In genomic region chr2:60806988-60807681, GRCh38 we compare ENCODE assay signal across 8 cellular contexts. TPM values are rescaled to one million over a fixed set of nuclear protein-coding genes. Genes with fewer than 3 reads are reported as not detected.
A peak's percentile ranks its signal among the peaks of the same experiment; 100 is the strongest.
DNase-seq lines count a peak whose midpoint lies in the region; ATAC-seq, FAIRE-seq and TF ChIP-seq lines count a peak whose summit lies in the region.

No MANE protein-coding gene starts in this region.

- peak overlapping the region; percentile 64 for H3K4me3 Mint-ChIP-seq in activated naive CD8-positive, alpha-beta T cell
- peak overlapping the region; percentile 49 for H3K4me3 Mint-ChIP-seq in natural killer cell
- H3K4me3 Mint-ChIP-seq in progenitor cell of endocrine pancreas (ENCODE audit: low read depth) = no peak overlapping the region

- TF ChIP-seq CTCF in natural killer cell (IDR thresholded peaks at IDR 0.05) (no peak), progenitor cell of endocrine pancreas (IDR thresholded peaks at IDR 0.05; ENCODE audit: unreplicated experiment) (no peak)

- no peaks in the 10 kb centered on the region for H4K20me1 ChIP-seq in BLaER1 treated with 17β-estradiol and CSF1 and Interleukin-3, amounts not matched to agents 10 nM and 100 nM

- DNase-seq in GM19239 (ENCODE audit: insufficient read length, low spot score) (no peak), NOMO-1 (lab: John Stamatoyannopoulos, UW; ENCODE audit: unreplicated experiment in 2 of 2) (peak; percentile 15 to 30), natural killer cell (no peak), NK-92 (lab: John Stamatoyannopoulos, UW; ENCODE audit: unreplicated experiment) (no peak), progenitor cell of endocrine pancreas (ENCODE audit: low spot score, unreplicated experiment) (no peak)

- peak overlapping the region in 9 of 11 experiments; percentile 0 to 45 (median 23); a peak in 9 of 22 replicates for H3K27ac ChIP-seq in BLaER1 treated with 17β-estradiol and CSF1 and Interleukin-3, amounts not matched to agents 10 nM and 100 nM

- no peaks in the 10 kb centered on the region for H3K9me3 ChIP-seq in BLaER1 treated with 17β-estradiol and CSF1 and Interleukin-3, amounts not matched to agents 10 nM and 100 nM (replicated peaks in 1 of 11)

- peak overlapping the region; percentile 53 to 83 (median 72) for H3K4me2 ChIP-seq in BLaER1 treated with 17β-estradiol and CSF1 and Interleukin-3, amounts not matched to agents 10 nM and 100 nM

- H3K9me3 Mint-ChIP-seq in activated naive CD8-positive, alpha-beta T cell (ENCODE audit: low read depth) = no peaks in the 10 kb centered on the region
- H3K9me3 Mint-ChIP-seq in natural killer cell = no peaks in the 10 kb centered on the region
- H3K9me3 Mint-ChIP-seq in progenitor cell of endocrine pancreas (ENCODE audit: low read depth) = no peaks in the 10 kb centered on the region

- ATAC-seq in HG03135 (IDR thresholded peaks at IDR 0.05; ENCODE audit: unreplicated experiment) (peak; percentile 54), natural killer cell (peak; percentile 63 to 72 (median 64))

- FAIRE-seq in GM19239 (lab: Jason Lieb, UNC) = peak; percentile 89

- H3K4me1 ChIP-seq in BLaER1 treated with 17β-estradiol and CSF1 and Interleukin-3, amounts not matched to agents 10 nM and 100 nM = peaks cover 14 to 28% (median 19%) of the 10 kb centered on the region in 10 experiments

- no peaks in the 10 kb centered on the region for H3K27me3 Mint-ChIP-seq in activated naive CD8-positive, alpha-beta T cell
- H3K27me3 Mint-ChIP-seq in natural killer cell (ENCODE audit: low read depth in 2 of 2) (no peaks in the 10 kb centered on the region), progenitor cell of endocrine pancreas (no peaks in the 10 kb centered on the region)

- no peaks in the 10 kb centered on the region for H3K27me3 ChIP-seq in BLaER1 treated with 17β-estradiol and CSF1 and Interleukin-3, amounts not matched to agents 10 nM and 100 nM

- peak overlapping the region in 2 of 11 experiments; percentile 8 to 41; a peak in 2 of 22 replicates for H3K9ac ChIP-seq in BLaER1 treated with 17β-estradiol and CSF1 and Interleukin-3, amounts not matched to agents 10 nM and 100 nM

- H3K36me3 ChIP-seq in BLaER1 treated with 17β-estradiol and CSF1 and Interleukin-3, amounts not matched to agents 10 nM and 100 nM = peaks cover 18 to 32% (median 25%) of the 10 kb centered on the region in 11 experiments

- no peak overlapping the region for H3K4me3 ChIP-seq in BLaER1 treated with 17β-estradiol and CSF1 and Interleukin-3, amounts not matched to agents 10 nM and 100 nM

- H3K27ac Mint-ChIP-seq in activated naive CD8-positive, alpha-beta T cell = peak overlapping the region; percentile 93
- peak overlapping the region; percentile 76 to 87 for H3K27ac Mint-ChIP-seq in natural killer cell
- no peak overlapping the region for H3K27ac Mint-ChIP-seq in progenitor cell of endocrine pancreas

- peaks cover 51% of the 10 kb centered on the region for H3K4me1 Mint-ChIP-seq in activated naive CD8-positive, alpha-beta T cell (ENCODE audit: low read depth)
- H3K4me1 Mint-ChIP-seq in natural killer cell (peaks cover 12 to 34% of the 10 kb centered on the region in 2 donors), progenitor cell of endocrine pancreas (ENCODE audit: low read depth) (peaks cover 13% of the 10 kb centered on the region)

- intact Hi-C loops in natural killer cell (cut with micrococcal nuclease) = no loop called here

- peaks cover 3% of the 10 kb centered on the region for H3K36me3 Mint-ChIP-seq in activated naive CD8-positive, alpha-beta T cell
- H3K36me3 Mint-ChIP-seq in natural killer cell (no peaks in the 10 kb centered on the region), progenitor cell of endocrine pancreas (ENCODE audit: insufficient read depth) (peaks cover 2% of the 10 kb centered on the region)

RNA-seq across cellular contexts. Expression of gene PAPOLG, which starts 51.1 kb away (rescaled TPM):
- total RNA-seq in natural killer cell (10 to 100 TPM; 19.6 to 25.4 (median 19.8) TPM), progenitor cell of endocrine pancreas (28.1 and 31.8 TPM in 2 replicates)

Comparison
In these comparisons a context has a peak if more than half of its experiments do, and no peak if none do; other contexts are left out.
1. DNase-seq: peak in NOMO-1 (2 of 2); none in GM19239 (single experiment), natural killer cell (single experiment), NK-92 (single experiment) and progenitor cell of endocrine pancreas (single experiment).